Comparison of ENCODE assay signal across 27 cellular contexts in the genomic region with DNA sequence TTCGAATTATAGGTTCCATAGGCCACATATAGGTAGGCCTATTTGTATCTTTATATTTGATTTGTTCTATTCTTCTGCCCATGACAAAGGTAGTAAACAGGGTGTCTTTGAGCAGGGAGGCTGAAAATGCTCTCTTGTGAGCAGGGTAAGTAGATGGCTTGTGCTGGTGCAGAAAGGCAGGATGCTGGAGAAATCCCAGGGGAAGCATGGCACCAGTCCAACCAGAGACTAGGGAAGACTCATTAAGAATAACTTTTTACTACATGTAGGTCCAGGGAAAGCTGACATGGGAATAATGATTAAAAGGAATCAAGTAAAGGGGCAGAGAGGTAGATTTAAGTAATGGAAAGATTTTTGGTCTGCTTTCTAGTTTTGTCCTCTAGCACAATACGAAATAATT.
"Had no signal": no experiment of that assay in that cellular context is flagged by ENCODE, and none has a peak within 500 bp of the region (broad histone marks: within the 10 kb centered on the region; RNA-seq: fewer than 3 reads in every experiment).

No MANE protein-coding gene starts in this region.

- H3K9me3 ChIP-seq: suprapubic skin, upper lobe of right lung had no signal

- H3K27ac Mint-ChIP-seq: naive thymus-derived CD4-positive, alpha-beta T cell; natural killer cell treated with Interleukin-12 subunit alpha and Interleukin-12 subunit beta and Interleukin-15 and Interleukin-18, amount 100 ng/mL, for 72 hours; progenitor cell of endocrine pancreas; stimulated activated effector memory CD8-positive, alpha-beta T cell treated with anti-CD3 and anti-CD28 coated beads, Interleukin-12 subunit alpha, Interleukin-12 subunit beta, amount 100 ng/mL, for 72 hours; stimulated activated naive CD8-positive, alpha-beta T cell treated with anti-CD3 and anti-CD28 coated beads, Interleukin-15, Interleukin-2, amounts not matched to agents 100 ng/mL and 50 ng/mL, for 24 hours had no signal

- H3K36me3 ChIP-seq: heart right ventricle, ovary, suprapubic skin, thoracic aorta, tibial artery, upper lobe of right lung had no signal

- H3K27ac ChIP-seq: heart right ventricle, hepatocyte, ovary, skin epidermis, suprapubic skin, thoracic aorta, tibial artery, upper lobe of right lung had no signal

- H3K4me1 ChIP-seq: suprapubic skin, upper lobe of right lung had no signal

- ATAC-seq: left lobe of liver; mucosa of descending colon; naive thymus-derived CD4-positive, alpha-beta T cell; natural killer cell treated with Interleukin-12 subunit alpha and Interleukin-12 subunit beta and Interleukin-15 and Interleukin-18, amount 100 ng/mL, for 72 hours; right cardiac atrium; sciatic nerve; stimulated activated effector memory CD8-positive, alpha-beta T cell treated with anti-CD3 and anti-CD28 coated beads, Interleukin-12 subunit alpha, Interleukin-12 subunit beta, amount 100 ng/mL, for 72 hours; upper lobe of right lung had no signal

- DNase-seq: islet precursor cell; mesendoderm; midbrain; mucosa of descending colon; naive thymus-derived CD4-positive, alpha-beta T cell; stimulated activated CD4-positive, alpha-beta T cell treated with anti-CD3 and anti-CD28 coated beads, Interleukin-12 subunit alpha, Interleukin-12 subunit beta, amount 100 ng/mL, for 4 hours; stimulated activated CD4-positive, alpha-beta T cell treated with anti-CD3 and anti-CD28 coated beads, Interleukin-15, amount 100 ng/mL, for 24 hours; stimulated activated CD4-positive, alpha-beta T cell treated with anti-CD3 and anti-CD28 coated beads, Interleukin-2, amount 100 ng/mL, for 24 hours; stimulated activated CD4-positive, alpha-beta T cell treated with anti-CD3 and anti-CD28 coated beads, Interleukin-4, amount 100 ng/mL, for 1 hour; stimulated activated naive CD4-positive, alpha-beta T cell; tibial artery; trophoblast cell; upper lobe of right lung had no signal

- H3K9me3 Mint-ChIP-seq: natural killer cell treated with Interleukin-12 subunit alpha and Interleukin-12 subunit beta and Interleukin-15 and Interleukin-18, amount 100 ng/mL, for 72 hours had no signal

- H3K4me3 Mint-ChIP-seq: naive thymus-derived CD4-positive, alpha-beta T cell; natural killer cell treated with Interleukin-12 subunit alpha and Interleukin-12 subunit beta and Interleukin-15 and Interleukin-18, amount 100 ng/mL, for 72 hours; stimulated activated effector memory CD8-positive, alpha-beta T cell treated with anti-CD3 and anti-CD28 coated beads, Interleukin-12 subunit alpha, Interleukin-12 subunit beta, amount 100 ng/mL, for 72 hours; stimulated activated naive CD8-positive, alpha-beta T cell treated with anti-CD3 and anti-CD28 coated beads, Interleukin-15, Interleukin-2, amounts not matched to agents 100 ng/mL and 50 ng/mL, for 24 hours had no signal

- H3K36me3 Mint-ChIP-seq: natural killer cell treated with Interleukin-12 subunit alpha and Interleukin-12 subunit beta and Interleukin-15 and Interleukin-18, amount 100 ng/mL, for 72 hours; stimulated activated effector memory CD8-positive, alpha-beta T cell treated with anti-CD3 and anti-CD28 coated beads, Interleukin-12 subunit alpha, Interleukin-12 subunit beta, amount 100 ng/mL, for 72 hours had no signal

- H3K4me3 ChIP-seq: heart right ventricle, hepatocyte, lung, mucosa of descending colon, ovary, skin epidermis, suprapubic skin, thoracic aorta, tibial artery, upper lobe of right lung had no signal

- H3K4me1 Mint-ChIP-seq: naive thymus-derived CD4-positive, alpha-beta T cell; stimulated activated effector memory CD8-positive, alpha-beta T cell treated with anti-CD3 and anti-CD28 coated beads, Interleukin-12 subunit alpha, Interleukin-12 subunit beta, amount 100 ng/mL, for 72 hours had no signal

- H3K27me3 ChIP-seq: heart right ventricle, hepatocyte, ovary, suprapubic skin, tibial artery, upper lobe of right lung had no signal
